16 cellular contexts compared by ENCODE assay signal in genomic region chr2:67581751-67582150, GRCh38.
DNase-seq lines count a peak whose midpoint lies in the region; ATAC-seq and TF ChIP-seq lines count a peak whose summit lies in the region.
"Had no signal": no experiment of that assay in that cellular context is flagged by ENCODE, and none has a peak within 500 bp of the region (broad histone marks: within the 10 kb centered on the region; RNA-seq: fewer than 3 reads in every experiment).

No MANE protein-coding gene starts in this region.

- H3K4me1 ChIP-seq in KMS-11 (ENCODE audit: low read depth, poor library complexity, severe bottlenecking), result no peaks in the 10 kb centered on the region
- no peaks in the 10 kb centered on the region for H3K4me1 ChIP-seq in heart left ventricle
- H3K4me1 ChIP-seq: breast epithelium had no signal

- no peaks in the 10 kb centered on the region for H3K79me2 ChIP-seq in KMS-11 (ENCODE audit: insufficient read depth, low read depth)

- no peaks in the 10 kb centered on the region for H4K20me1 ChIP-seq in KMS-11 (ENCODE audit: insufficient read depth)

- no peaks in the 10 kb centered on the region for H3K36me3 ChIP-seq in KMS-11 (ENCODE audit: insufficient read depth)
- no peaks in the 10 kb centered on the region for H3K36me3 ChIP-seq in heart left ventricle
- H3K36me3 ChIP-seq: breast epithelium, thoracic aorta had no signal

- 63 to 68% (median 64%) methylated on average over 7 of the region's 7 CpGs for WGBS in heart left ventricle, 4 donors

- ATAC-seq in heart left ventricle, result no peak
- ATAC-seq in GM19023 (IDR thresholded peaks at IDR 0.05; ENCODE audit: unreplicated experiment), result no peak
- no peak for ATAC-seq in GM18861 (IDR thresholded peaks at IDR 0.05; ENCODE audit: unreplicated experiment)
- ATAC-seq: naive thymus-derived CD8-positive, alpha-beta T cell had no signal

- no peak overlapping the region for H3K4me3 ChIP-seq in GM12865 (ENCODE audit: low read depth, low read length)
- H3K4me3 ChIP-seq in KMS-11 (IDR thresholded peaks at IDR 0.05; ENCODE audit: insufficient read depth, low read depth, low read length), result no peak overlapping the region
- H3K4me3 ChIP-seq in heart left ventricle, result no peak overlapping the region
- H3K4me3 ChIP-seq: breast epithelium, thoracic aorta had no signal

- TF ChIP-seq CTCF in GM12865 (IDR thresholded peaks at IDR 0.05; ENCODE audit: insufficient read depth, low read depth, low read length, missing control alignments) (peak; percentile 24), KMS-11 (conservative IDR thresholded peaks at IDR 0.05; ENCODE audit: low read depth, low read length) (peak; percentile 54; the same call in 1 of the 2 replicates), VCaP (conservative IDR thresholded peaks at IDR 0.05) (peak; percentile 76), heart left ventricle (IDR thresholded peaks at IDR 0.05) (no peak)

- no peak for TF ChIP-seq POLR2A in heart left ventricle (IDR thresholded peaks at IDR 0.05)

- H3K27ac ChIP-seq in KMS-11, result no peak overlapping the region
- no peak overlapping the region for H3K27ac ChIP-seq in VCaP
- H3K27ac ChIP-seq in heart left ventricle, result no peak overlapping the region
- H3K27ac ChIP-seq: breast epithelium, thoracic aorta had no signal

- H3K4me2 ChIP-seq in KMS-11, result no peak overlapping the region

- peak; percentile 4 for DNase-seq in GM12865 (ENCODE audit: low read depth)
- peak; percentile 75 for DNase-seq in iPS-NIHi7 (ENCODE audit: extremely low spot score)
- no peak for DNase-seq in heart left ventricle
- no peak for DNase-seq in retina
- DNase-seq: activated CD4-positive, alpha-beta T cell treated with anti-CD3 and anti-CD28 coated beads, Interleukin-2, amount 50 U/mL, for 1 hour; activated gamma-delta T cell; erythroblast; Kasumi-1; naive thymus-derived CD8-positive, alpha-beta T cell; NCI-H446 treated with DMSO at 0.1 percent for 48 hours had no signal

- no peak overlapping the region for H2AFZ ChIP-seq in KMS-11 (ENCODE audit: low read depth)

- H3K9me3 ChIP-seq in heart left ventricle, result peaks cover 0 to 57% (median 24%) of the 10 kb centered on the region in 12 donors

- intact Hi-C loops in heart left ventricle (cut with DNase I), result no loop called here

- H3K9ac ChIP-seq in KMS-11, result no peak overlapping the region

- H3K27me3 ChIP-seq in KMS-11 (ENCODE audit: insufficient read depth, low read depth) (no peaks in the 10 kb centered on the region), heart left ventricle (no peaks in the 10 kb centered on the region)
- H3K27me3 ChIP-seq: breast epithelium had no signal

Comparison
In these comparisons a context has a peak if more than half of its experiments do, and no peak if none do; other contexts are left out.
1. DNase-seq: peak in GM12865 (single experiment) and iPS-NIHi7 (single experiment); none in heart left ventricle (0 of 5) and retina (single experiment).
2. CTCF ChIP-seq: peak in GM12865 (single experiment), KMS-11 (single experiment) and VCaP (single experiment); none in heart left ventricle (0 of 12).